Comparison of ENCODE assay signal across 15 cellular contexts in the genomic region with DNA sequence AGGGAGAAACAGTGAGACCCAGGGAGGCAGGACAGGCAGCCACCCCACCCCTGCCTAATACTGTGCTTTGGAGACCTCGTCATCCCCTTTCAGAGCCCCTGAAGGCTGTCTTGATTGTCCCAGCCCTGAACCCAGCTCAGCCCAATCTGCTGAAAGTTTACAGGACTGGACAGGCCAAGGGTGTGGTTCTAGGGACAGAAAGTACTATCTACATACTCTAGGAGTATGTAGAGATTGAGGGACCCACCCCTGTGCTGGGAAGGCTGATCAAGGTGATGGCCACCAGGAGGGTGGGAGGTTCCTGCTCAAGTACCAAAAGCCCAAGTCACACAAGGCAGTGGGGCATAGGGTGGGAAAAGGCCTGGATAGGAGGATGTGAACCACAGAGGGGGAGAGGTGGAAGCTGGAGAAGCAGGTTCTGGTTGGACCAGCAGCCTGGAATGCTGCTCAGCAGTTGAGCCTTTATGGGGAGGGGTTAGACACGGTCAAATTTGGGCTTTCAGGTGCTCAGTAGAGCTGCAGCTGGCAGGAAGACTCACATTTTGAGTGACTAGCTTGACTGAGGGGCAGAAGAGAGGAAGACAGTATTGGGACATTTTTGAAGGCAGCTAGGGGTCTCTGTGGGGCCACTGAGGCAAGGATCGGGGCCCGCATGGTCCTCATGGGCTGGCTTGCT. TPM values are rescaled to one million over a fixed set of nuclear protein-coding genes. Genes with fewer than 3 reads are reported as not detected.
DNase-seq lines count a peak whose midpoint lies in the region; ATAC-seq and TF ChIP-seq lines count a peak whose summit lies in the region.
"Had no signal": no experiment of that assay in that cellular context is flagged by ENCODE, and none has a peak within 500 bp of the region (broad histone marks: within the 10 kb centered on the region; RNA-seq: fewer than 3 reads in every experiment).

No MANE protein-coding gene starts in this region.

- no peaks in the 10 kb centered on the region for H3K9me3 ChIP-seq in mucosa of descending colon
- H3K9me3 ChIP-seq: heart left ventricle, sigmoid colon had no signal

- H3K4me3 ChIP-seq in mucosa of descending colon, result no peak overlapping the region
- H3K4me3 ChIP-seq: heart left ventricle, sigmoid colon had no signal

- no peak for TF ChIP-seq CTCF in mucosa of descending colon (IDR thresholded peaks at IDR 0.05)

- intact Hi-C loops in mucosa of descending colon (cut with DNase I, micrococcal nuclease), result no loop called here

- H3K36me3 Mint-ChIP-seq in stimulated activated naive CD8-positive, alpha-beta T cell treated with anti-CD3 and anti-CD28 coated beads, Interleukin-15, Interleukin-2, amounts not matched to agents 100 ng/mL and 50 ng/mL, for 24 hours (ENCODE audit: low read depth), result peaks cover 18% of the 10 kb centered on the region
- no peaks in the 10 kb centered on the region for H3K36me3 Mint-ChIP-seq in activated naive CD8-positive, alpha-beta T cell

- H3K36me3 ChIP-seq in mucosa of descending colon (ENCODE audit: low read depth), result no peaks in the 10 kb centered on the region
- H3K36me3 ChIP-seq: sigmoid colon had no signal

- no peak overlapping the region for H3K4me3 Mint-ChIP-seq in stimulated activated naive CD8-positive, alpha-beta T cell treated with anti-CD3 and anti-CD28 coated beads, Interleukin-15, Interleukin-2, amounts not matched to agents 100 ng/mL and 50 ng/mL, for 24 hours
- H3K4me3 Mint-ChIP-seq in activated naive CD8-positive, alpha-beta T cell, result peak overlapping the region; percentile 79

- no peak for DNase-seq in stimulated activated naive CD8-positive, alpha-beta T cell treated with anti-CD3 and anti-CD28 coated beads, Interleukin-15, Interleukin-2, amounts not matched to agents 100 U/mL and 50 U/mL, for 24 hours
- DNase-seq in mucosa of descending colon, result no peak
- DNase-seq in HCEC 1CT, result no peak
- DNase-seq in NCI-H2081 treated with DMSO at 0.1 percent for 48 hours (lab: John Stamatoyannopoulos, UW), result no peak
- DNase-seq in NCI-H748 (lab: John Stamatoyannopoulos, UW; ENCODE audit: unreplicated experiment), result no peak
- DNase-seq: amniotic stem cell; effector CD4-positive, alpha-beta T cell; mesenchymal stem cell; NCI-H1417 treated with DMSO at 0.1 percent for 48 hours; NCI-H526; sigmoid colon had no signal

- ATAC-seq in stimulated activated naive CD8-positive, alpha-beta T cell treated with anti-CD3 and anti-CD28 coated beads, Interleukin-15, Interleukin-2, amounts not matched to agents 100 U/mL and 50 U/mL, for 24 hours, result no peak
- peak; percentile 19 for ATAC-seq in mucosa of descending colon
- no peak for ATAC-seq in HG03469 (IDR thresholded peaks at IDR 0.05; ENCODE audit: unreplicated experiment)
- ATAC-seq: heart left ventricle had no signal

- H3K4me1 ChIP-seq in mucosa of descending colon (ENCODE audit: low read depth), result peaks cover 42% of the 10 kb centered on the region

- H3K27me3 Mint-ChIP-seq in stimulated activated naive CD8-positive, alpha-beta T cell treated with anti-CD3 and anti-CD28 coated beads, Interleukin-15, Interleukin-2, amounts not matched to agents 100 ng/mL and 50 ng/mL, for 24 hours, result no peaks in the 10 kb centered on the region
- H3K27me3 Mint-ChIP-seq in activated naive CD8-positive, alpha-beta T cell, result no peaks in the 10 kb centered on the region

- peaks cover 74% of the 10 kb centered on the region for H3K4me1 Mint-ChIP-seq in stimulated activated naive CD8-positive, alpha-beta T cell treated with anti-CD3 and anti-CD28 coated beads, Interleukin-15, Interleukin-2, amounts not matched to agents 100 ng/mL and 50 ng/mL, for 24 hours (ENCODE audit: low read depth)
- H3K4me1 Mint-ChIP-seq in activated naive CD8-positive, alpha-beta T cell (ENCODE audit: low read depth), result peaks cover 62% of the 10 kb centered on the region

- peak overlapping the region; percentile 90 for H3K27ac Mint-ChIP-seq in stimulated activated naive CD8-positive, alpha-beta T cell treated with anti-CD3 and anti-CD28 coated beads, Interleukin-15, Interleukin-2, amounts not matched to agents 100 ng/mL and 50 ng/mL, for 24 hours
- peak overlapping the region; percentile 58 for H3K27ac Mint-ChIP-seq in activated naive CD8-positive, alpha-beta T cell

- no peaks in the 10 kb centered on the region for H3K9me3 Mint-ChIP-seq in stimulated activated naive CD8-positive, alpha-beta T cell treated with anti-CD3 and anti-CD28 coated beads, Interleukin-15, Interleukin-2, amounts not matched to agents 100 ng/mL and 50 ng/mL, for 24 hours
- no peaks in the 10 kb centered on the region for H3K9me3 Mint-ChIP-seq in activated naive CD8-positive, alpha-beta T cell (ENCODE audit: low read depth)

RNA-seq across cellular contexts. Expression of gene NBEAL2, which starts 6.7 kb away (rescaled TPM):
- total RNA-seq in mucosa of descending colon, result 10 to 100 TPM; 49.2 to 94.0 (median 53.7) TPM

RNA-seq across cellular contexts. Expression of gene CCDC12, which starts 9.6 kb away (rescaled TPM):
- total RNA-seq in mucosa of descending colon, result 10 to 100 TPM; 40.7 to 59.2 (median 45.0) TPM
